In the genomic region with DNA sequence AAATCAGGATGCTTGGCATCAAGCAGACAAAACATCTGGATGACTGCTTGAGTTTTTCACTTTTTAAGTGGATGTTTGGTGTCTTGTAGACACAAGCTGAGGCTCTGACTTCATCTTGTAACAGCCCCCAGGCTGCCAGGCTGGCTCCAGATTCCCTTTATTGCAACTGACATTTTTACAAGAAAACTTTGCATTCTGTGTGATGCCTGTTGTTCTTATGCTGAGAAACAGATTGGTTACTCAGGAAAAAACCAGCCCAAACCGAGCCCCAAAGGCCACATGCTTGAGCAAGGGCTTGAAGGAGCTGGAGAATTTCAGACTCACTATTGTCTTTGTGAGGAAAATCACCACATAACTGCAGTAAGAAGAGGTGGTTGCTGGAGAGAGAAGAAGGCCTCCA, we compare ENCODE assay signal across 18 cellular contexts.
DNase-seq lines count a peak whose midpoint lies in the region; ATAC-seq and TF ChIP-seq lines count a peak whose summit lies in the region.
"Had no signal": no experiment of that assay in that cellular context is flagged by ENCODE, and none has a peak within 500 bp of the region (broad histone marks: within the 10 kb centered on the region; RNA-seq: fewer than 3 reads in every experiment).

No MANE protein-coding gene starts in this region.

- CTCF ChIA-PET in BJ (lab: Yijun Ruan, JAX): no interaction called here

- peaks cover 9% of the 10 kb centered on the region for H3K4me1 ChIP-seq in adipocyte (ENCODE audit: control insufficient read depth, insufficient read depth, low read length)
- H3K4me1 ChIP-seq in foreskin keratinocyte: no peaks in the 10 kb centered on the region
- H3K4me1 ChIP-seq in smooth muscle cell (ENCODE audit: low read depth): no peaks in the 10 kb centered on the region
- H3K4me1 ChIP-seq: BLaER1 treated with 17β-estradiol and CSF1 and Interleukin-3, amounts not matched to agents 10 nM and 100 nM had no signal

- H3K27ac ChIP-seq in foreskin keratinocyte (peak overlapping the region; percentile 51), smooth muscle cell (ENCODE audit: low read depth) (no peak overlapping the region)
- H3K27ac ChIP-seq: 22Rv1; BLaER1 treated with 17β-estradiol and CSF1 and Interleukin-3, amounts not matched to agents 10 nM and 100 nM; GM23248 had no signal

- ATAC-seq in foreskin keratinocyte: no peak
- no peak for ATAC-seq in GM21526 (IDR thresholded peaks at IDR 0.05; ENCODE audit: low FRiP score, unreplicated experiment)
- no peak for ATAC-seq in HG02798 (IDR thresholded peaks at IDR 0.05; ENCODE audit: poor library complexity, unreplicated experiment)

- POLR2A ChIA-PET in BJ (lab: Charles Lee): no interaction called here

- H2AFZ ChIP-seq in smooth muscle cell (ENCODE audit: low read depth): peak overlapping the region; percentile 73
- H2AFZ ChIP-seq: GM23248 had no signal

- H4K20me1 ChIP-seq in smooth muscle cell (ENCODE audit: low read depth): no peaks in the 10 kb centered on the region
- H4K20me1 ChIP-seq: BLaER1 treated with 17β-estradiol and CSF1 and Interleukin-3, amounts not matched to agents 10 nM and 100 nM had no signal

- H3F3A ChIP-seq in smooth muscle cell (ENCODE audit: low read depth): peaks cover 10% of the 10 kb centered on the region

- H3K4me2 ChIP-seq in smooth muscle cell: no peak overlapping the region
- H3K4me2 ChIP-seq: BLaER1 treated with 17β-estradiol and CSF1 and Interleukin-3, amounts not matched to agents 10 nM and 100 nM had no signal

- H3K36me3 ChIP-seq in BJ (ENCODE audit: control insufficient read depth, insufficient read depth, low read length) (no peaks in the 10 kb centered on the region), adipocyte (ENCODE audit: control insufficient read depth, insufficient read depth, low read length, severe bottlenecking) (no peaks in the 10 kb centered on the region), smooth muscle cell (ENCODE audit: low read depth) (no peaks in the 10 kb centered on the region)
- H3K36me3 ChIP-seq: BLaER1 treated with 17β-estradiol and CSF1 and Interleukin-3, amounts not matched to agents 10 nM and 100 nM had no signal

- no peak for TF ChIP-seq CTCF in BJ (IDR thresholded peaks at IDR 0.05; ENCODE audit: insufficient read depth, low read depth, low read length)
- no peak for TF ChIP-seq CTCF in foreskin keratinocyte (conservative IDR thresholded peaks at IDR 0.05)
- TF ChIP-seq CTCF in smooth muscle cell (IDR thresholded peaks at IDR 0.05; ENCODE audit: borderline replicate concordance, insufficient read depth, poor library complexity, severe bottlenecking): no peak

- H3K9ac ChIP-seq in adipocyte (ENCODE audit: low read length): no peak overlapping the region
- H3K9ac ChIP-seq in smooth muscle cell (ENCODE audit: low read depth): no peak overlapping the region
- H3K9ac ChIP-seq: BLaER1 treated with 17β-estradiol and CSF1 and Interleukin-3, amounts not matched to agents 10 nM and 100 nM; GM23248 had no signal

- H3K27me3 ChIP-seq in BJ (ENCODE audit: control insufficient read depth, insufficient read depth, low read length) (no peaks in the 10 kb centered on the region; the same call in 1 of the 2 replicates), adipocyte (replicated peaks; ENCODE audit: control insufficient read depth, insufficient read depth, low read length) (peaks cover 2% of the 10 kb centered on the region), foreskin keratinocyte (no peaks in the 10 kb centered on the region), smooth muscle cell (ENCODE audit: low read depth) (no peaks in the 10 kb centered on the region)
- H3K27me3 ChIP-seq: BLaER1 treated with 17β-estradiol and CSF1 and Interleukin-3, amounts not matched to agents 10 nM and 100 nM had no signal

- no peaks in the 10 kb centered on the region for H3K79me2 ChIP-seq in smooth muscle cell (ENCODE audit: low read depth)

- no peak overlapping the region for H3K4me3 ChIP-seq in BJ (ENCODE audit: low read depth, low read length)
- no peak overlapping the region for H3K4me3 ChIP-seq in adipocyte (ENCODE audit: low read length)
- H3K4me3 ChIP-seq in smooth muscle cell: no peak overlapping the region
- H3K4me3 ChIP-seq: BLaER1 treated with 17β-estradiol and CSF1 and Interleukin-3, amounts not matched to agents 10 nM and 100 nM; GM23248 had no signal

- WGBS in smooth muscle cell (ENCODE audit: low lambda C conversion rate): 14% methylated on average over 1 of the region's 1 CpG

- H3K9me3 ChIP-seq in adipocyte (ENCODE audit: control insufficient read depth, low read length) (no peaks in the 10 kb centered on the region), smooth muscle cell (replicated peaks; ENCODE audit: low read depth) (no peaks in the 10 kb centered on the region)
- H3K9me3 ChIP-seq: BLaER1 treated with 17β-estradiol and CSF1 and Interleukin-3, amounts not matched to agents 10 nM and 100 nM had no signal

- DNase-seq in BJ (ENCODE audit: low read depth) (peak; percentile 66), adipocyte (ENCODE audit: low read depth) (peak; percentile 23), foreskin keratinocyte (no peak), smooth muscle cell (lab: John Stamatoyannopoulos, UW; ENCODE audit: unreplicated experiment) (no peak), UCSD-AML1 (lab: John Stamatoyannopoulos, UW; ENCODE audit: unreplicated experiment) (no peak)
- DNase-seq in effector CD4-positive, alpha-beta T cell: no peak
- DNase-seq: Calu3; CD4-positive, alpha-beta T cell; COR-L47; DMS53; DMS79 treated with DMSO at 0.1 percent for 48 hours; GM23248; H7; HCEC 1CT had no signal

Comparison
In these comparisons a context has a peak if more than half of its experiments do, and no peak if none do; other contexts are left out.
1. DNase-seq: peak in BJ (single experiment) and adipocyte (single experiment); none in foreskin keratinocyte (0 of 2), smooth muscle cell (single experiment), effector CD4-positive, alpha-beta T cell (single experiment) and UCSD-AML1 (single experiment).